Comparison of ENCODE assay signal across 15 cellular contexts in genomic region chrX:13502590-13502989, GRCh38.
"Had no signal": no experiment of that assay in that cellular context is flagged by ENCODE, and none has a peak within 500 bp of the region (broad histone marks: within the 10 kb centered on the region; RNA-seq: fewer than 3 reads in every experiment).

No MANE protein-coding gene starts in this region.

- H3K27me3 Mint-ChIP-seq: naive thymus-derived CD4-positive, alpha-beta T cell had no signal

- H3K36me3 ChIP-seq: adrenal gland, heart right ventricle, right atrium auricular region, upper lobe of right lung had no signal

- FAIRE-seq: frontal cortex, islet of Langerhans had no signal

- H3K27me3 ChIP-seq: body of pancreas, right atrium auricular region, upper lobe of right lung had no signal

- H3K4me3 ChIP-seq: adrenal gland, body of pancreas, coronary artery, heart right ventricle, right atrium auricular region, skin epidermis, upper lobe of right lung had no signal

- DNase-seq: activated gamma-delta T cell treated with Interleukin-2 at 50 U/mL for 16 hours; adrenal gland; body of pancreas; central memory CD4-positive, alpha-beta T cell; effector CD4-positive, alpha-beta T cell; heart right ventricle; naive thymus-derived CD4-positive, alpha-beta T cell; nucleus accumbens; upper lobe of right lung had no signal

- H3K27ac ChIP-seq: adrenal gland, body of pancreas, coronary artery, heart right ventricle, right atrium auricular region, skin epidermis, upper lobe of right lung had no signal

- H3K4me3 Mint-ChIP-seq: naive thymus-derived CD4-positive, alpha-beta T cell had no signal

- H3K9me3 ChIP-seq: adrenal gland, body of pancreas, heart right ventricle, right atrium auricular region, upper lobe of right lung had no signal

- ATAC-seq: activated CD4-positive, CD25-positive, alpha-beta regulatory T cell treated with anti-CD3 and anti-CD28 coated beads, Interleukin-2, amount 50 U/mL, for 24 hours; body of pancreas; heart right ventricle; naive thymus-derived CD4-positive, alpha-beta T cell; upper lobe of right lung had no signal

- H3K36me3 Mint-ChIP-seq: naive thymus-derived CD4-positive, alpha-beta T cell had no signal

- H3K4me1 ChIP-seq: adrenal gland, body of pancreas, right atrium auricular region, upper lobe of right lung had no signal
